Comparison of ENCODE assay signal across 20 cellular contexts in the genomic region with DNA sequence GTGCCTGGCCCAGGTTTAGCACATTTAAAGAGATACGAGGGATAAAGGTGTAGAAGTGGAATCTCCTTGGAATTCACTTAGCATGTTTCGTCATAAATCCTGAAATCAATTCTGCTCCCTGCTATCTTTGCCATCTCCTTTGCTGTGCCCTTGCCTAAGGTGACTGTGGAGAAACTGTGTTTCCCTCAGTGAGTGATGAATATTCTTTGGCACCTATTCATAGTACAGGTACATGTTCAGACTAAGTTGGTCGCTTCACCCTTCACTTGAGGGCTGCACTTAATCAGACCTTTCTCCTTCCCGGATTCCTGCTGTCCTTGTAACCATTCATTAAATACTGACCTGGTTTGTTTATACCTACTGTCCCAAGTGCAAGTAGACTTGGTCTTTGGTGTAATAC.
"Had no signal": no experiment of that assay in that cellular context is flagged by ENCODE, and none has a peak within 500 bp of the region (broad histone marks: within the 10 kb centered on the region; RNA-seq: fewer than 3 reads in every experiment).

No MANE protein-coding gene starts in this region.

- H3K9me3 ChIP-seq: esophagus muscularis mucosa, left ventricle myocardium inferior, lower lobe of right lung had no signal

- DNase-seq: effector memory CD8-positive, alpha-beta T cell; foreskin fibroblast; immature natural killer cell; kidney; left cardiac atrium; left ventricle myocardium inferior; lower lobe of right lung; mesendoderm; naive B cell; stimulated activated CD4-positive, alpha-beta T cell treated with anti-CD3 and anti-CD28 coated beads, Interleukin-2, amount 100 ng/mL, for 24 hours; stimulated activated CD4-positive, alpha-beta T cell treated with anti-CD3 and anti-CD28 coated beads, Interleukin-4, amount 100 ng/mL, for 4 hours; stimulated activated naive B cell treated with anti-CD40 and anti-IgM and Interleukin-4, amounts not matched to agents 10 μg/mL and 1 μg/mL and 100 μg/mL, for 72 hours; stimulated activated naive CD8-positive, alpha-beta T cell treated with anti-CD3 and anti-CD28 coated beads, Interleukin-15, amount 100 ng/mL, for 72 hours; substantia nigra had no signal

- H3K9me3 Mint-ChIP-seq: dendritic cell treated with granulocyte-macrophage colony-stimulating factor and Interleukin-4, amounts not matched to agents 40 ng/mL and 50 ng/mL, for 4 days; effector memory CD8-positive, alpha-beta T cell; immature natural killer cell; nephron; stimulated activated naive CD8-positive, alpha-beta T cell treated with anti-CD3 and anti-CD28 coated beads, Interleukin-15, amount 100 ng/mL, for 72 hours had no signal

- H3K27ac Mint-ChIP-seq: dendritic cell treated with granulocyte-macrophage colony-stimulating factor and Interleukin-4, amounts not matched to agents 40 ng/mL and 50 ng/mL, for 4 days; effector memory CD8-positive, alpha-beta T cell; immature natural killer cell; nephron; stimulated activated naive B cell treated with anti-CD40 and anti-IgM and Interleukin-4, amounts not matched to agents 10 μg/mL and 1 μg/mL and 100 μg/mL, for 72 hours had no signal

- H3K4me1 ChIP-seq: left ventricle myocardium inferior, parathyroid adenoma had no signal

- H3K27me3 Mint-ChIP-seq: dendritic cell treated with granulocyte-macrophage colony-stimulating factor and Interleukin-4, amounts not matched to agents 40 ng/mL and 50 ng/mL, for 4 days; effector memory CD8-positive, alpha-beta T cell; naive B cell; stimulated activated naive B cell treated with anti-CD40 and anti-IgM and Interleukin-4, amounts not matched to agents 10 μg/mL and 1 μg/mL and 100 μg/mL, for 72 hours; stimulated activated naive CD8-positive, alpha-beta T cell treated with anti-CD3 and anti-CD28 coated beads, Interleukin-15, amount 100 ng/mL, for 72 hours had no signal

- FAIRE-seq: colon, kidney had no signal

- H3K4me3 Mint-ChIP-seq: dendritic cell treated with granulocyte-macrophage colony-stimulating factor and Interleukin-4, amounts not matched to agents 40 ng/mL and 50 ng/mL, for 4 days; effector memory CD8-positive, alpha-beta T cell; immature natural killer cell; naive B cell; nephron; stimulated activated naive B cell treated with anti-CD40 and anti-IgM and Interleukin-4, amounts not matched to agents 10 μg/mL and 1 μg/mL and 100 μg/mL, for 72 hours; stimulated activated naive CD8-positive, alpha-beta T cell treated with anti-CD3 and anti-CD28 coated beads, Interleukin-15, amount 100 ng/mL, for 72 hours had no signal

- H3K27me3 ChIP-seq: esophagus muscularis mucosa had no signal

- H3K4me1 Mint-ChIP-seq: stimulated activated naive CD8-positive, alpha-beta T cell treated with anti-CD3 and anti-CD28 coated beads, Interleukin-15, amount 100 ng/mL, for 72 hours had no signal

- H3K4me3 ChIP-seq: esophagus muscularis mucosa, left ventricle myocardium inferior, lower lobe of right lung had no signal

- ATAC-seq: effector memory CD8-positive, alpha-beta T cell; left cardiac atrium; lower lobe of right lung; sciatic nerve; stimulated activated naive B cell treated with anti-CD40 and anti-IgM and Interleukin-4, amounts not matched to agents 10 μg/mL and 1 μg/mL and 100 μg/mL, for 72 hours; stimulated activated naive CD8-positive, alpha-beta T cell treated with anti-CD3 and anti-CD28 coated beads, Interleukin-15, amount 100 ng/mL, for 72 hours had no signal

- H3K27ac ChIP-seq: esophagus muscularis mucosa, left ventricle myocardium inferior, lower lobe of right lung, parathyroid adenoma had no signal
